Comparison of ENCODE assay signal across 2 cellular contexts in genomic region chr6:98239057-98239456, GRCh38.
TF ChIP-seq lines count a peak whose summit lies in the region.

No MANE protein-coding gene starts in this region.

TF ChIP-seq in GM23338, 12 proteins besides CTCF, POLR2A, EP300 and RAD21 (continued from another document):
- TF ChIP-seq, protein P1, sequence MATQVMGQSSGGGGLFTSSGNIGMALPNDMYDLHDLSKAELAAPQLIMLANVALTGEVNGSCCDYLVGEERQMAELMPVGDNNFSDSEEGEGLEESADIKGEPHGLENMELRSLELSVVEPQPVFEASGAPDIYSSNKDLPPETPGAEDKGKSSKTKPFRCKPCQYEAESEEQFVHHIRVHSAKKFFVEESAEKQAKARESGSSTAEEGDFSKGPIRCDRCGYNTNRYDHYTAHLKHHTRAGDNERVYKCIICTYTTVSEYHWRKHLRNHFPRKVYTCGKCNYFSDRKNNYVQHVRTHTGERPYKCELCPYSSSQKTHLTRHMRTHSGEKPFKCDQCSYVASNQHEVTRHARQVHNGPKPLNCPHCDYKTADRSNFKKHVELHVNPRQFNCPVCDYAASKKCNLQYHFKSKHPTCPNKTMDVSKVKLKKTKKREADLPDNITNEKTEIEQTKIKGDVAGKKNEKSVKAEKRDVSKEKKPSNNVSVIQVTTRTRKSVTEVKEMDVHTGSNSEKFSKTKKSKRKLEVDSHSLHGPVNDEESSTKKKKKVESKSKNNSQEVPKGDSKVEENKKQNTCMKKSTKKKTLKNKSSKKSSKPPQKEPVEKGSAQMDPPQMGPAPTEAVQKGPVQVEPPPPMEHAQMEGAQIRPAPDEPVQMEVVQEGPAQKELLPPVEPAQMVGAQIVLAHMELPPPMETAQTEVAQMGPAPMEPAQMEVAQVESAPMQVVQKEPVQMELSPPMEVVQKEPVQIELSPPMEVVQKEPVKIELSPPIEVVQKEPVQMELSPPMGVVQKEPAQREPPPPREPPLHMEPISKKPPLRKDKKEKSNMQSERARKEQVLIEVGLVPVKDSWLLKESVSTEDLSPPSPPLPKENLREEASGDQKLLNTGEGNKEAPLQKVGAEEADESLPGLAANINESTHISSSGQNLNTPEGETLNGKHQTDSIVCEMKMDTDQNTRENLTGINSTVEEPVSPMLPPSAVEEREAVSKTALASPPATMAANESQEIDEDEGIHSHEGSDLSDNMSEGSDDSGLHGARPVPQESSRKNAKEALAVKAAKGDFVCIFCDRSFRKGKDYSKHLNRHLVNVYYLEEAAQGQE (IDR thresholded peaks at IDR 0.05; ENCODE audit: unreplicated experiment): no peak
- TF ChIP-seq ZNF462 (CRISPR knock-in tag; IDR thresholded peaks at IDR 0.05): no peak
- TF ChIP-seq, protein P2, sequence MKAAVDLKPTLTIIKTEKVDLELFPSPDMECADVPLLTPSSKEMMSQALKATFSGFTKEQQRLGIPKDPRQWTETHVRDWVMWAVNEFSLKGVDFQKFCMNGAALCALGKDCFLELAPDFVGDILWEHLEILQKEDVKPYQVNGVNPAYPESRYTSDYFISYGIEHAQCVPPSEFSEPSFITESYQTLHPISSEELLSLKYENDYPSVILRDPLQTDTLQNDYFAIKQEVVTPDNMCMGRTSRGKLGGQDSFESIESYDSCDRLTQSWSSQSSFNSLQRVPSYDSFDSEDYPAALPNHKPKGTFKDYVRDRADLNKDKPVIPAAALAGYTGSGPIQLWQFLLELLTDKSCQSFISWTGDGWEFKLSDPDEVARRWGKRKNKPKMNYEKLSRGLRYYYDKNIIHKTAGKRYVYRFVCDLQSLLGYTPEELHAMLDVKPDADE (IDR thresholded peaks at IDR 0.05): no peak
- TF ChIP-seq JUNB (IDR thresholded peaks at IDR 0.05; ENCODE audit: unreplicated experiment): no peak
- TF ChIP-seq NANOG (IDR thresholded peaks at IDR 0.05; ENCODE audit: borderline replicate concordance): no peak
- TF ChIP-seq STAT1 (IDR thresholded peaks at IDR 0.05; ENCODE audit: unreplicated experiment): no peak
- TF ChIP-seq ZNF331 (CRISPR knock-in tag; IDR thresholded peaks at IDR 0.05; ENCODE audit: low read depth): no peak
- no peak for TF ChIP-seq EZH2phosphoT487 (IDR thresholded peaks at IDR 0.05; ENCODE audit: unreplicated experiment)

TF ChIP-seq in H1, 55 proteins besides CTCF, POLR2A, EP300 and RAD21 (continued from another document):
- TF ChIP-seq CHD1 (IDR thresholded peaks at IDR 0.05; ENCODE audit: low read depth, low read length): no peak
- TF ChIP-seq SP2 (IDR thresholded peaks at IDR 0.05; ENCODE audit: low read length): no peak
- no peak for TF ChIP-seq POLR2AphosphoS5 (IDR thresholded peaks at IDR 0.05; ENCODE audit: low read depth, low read length)
- TF ChIP-seq ATF3 (IDR thresholded peaks at IDR 0.05; ENCODE audit: insufficient read depth, low read depth, low read length): no peak
- TF ChIP-seq PHF8 (conservative IDR thresholded peaks at IDR 0.05; ENCODE audit: low read depth, low read length): no peak
- no peak for TF ChIP-seq EZH2 (IDR thresholded peaks at IDR 0.05; ENCODE audit: low read depth, low read length, severe bottlenecking)
- no peak for TF ChIP-seq MAFK (IDR thresholded peaks at IDR 0.05; ENCODE audit: low read depth, low read length)
- TF ChIP-seq RFX5 (IDR thresholded peaks at IDR 0.05; ENCODE audit: borderline replicate concordance, low read depth, low read length): no peak
TF ChIP-seq in H1: peak in this region for 0.
